ENCODE assay signal across 8 cellular contexts in the genomic region with DNA sequence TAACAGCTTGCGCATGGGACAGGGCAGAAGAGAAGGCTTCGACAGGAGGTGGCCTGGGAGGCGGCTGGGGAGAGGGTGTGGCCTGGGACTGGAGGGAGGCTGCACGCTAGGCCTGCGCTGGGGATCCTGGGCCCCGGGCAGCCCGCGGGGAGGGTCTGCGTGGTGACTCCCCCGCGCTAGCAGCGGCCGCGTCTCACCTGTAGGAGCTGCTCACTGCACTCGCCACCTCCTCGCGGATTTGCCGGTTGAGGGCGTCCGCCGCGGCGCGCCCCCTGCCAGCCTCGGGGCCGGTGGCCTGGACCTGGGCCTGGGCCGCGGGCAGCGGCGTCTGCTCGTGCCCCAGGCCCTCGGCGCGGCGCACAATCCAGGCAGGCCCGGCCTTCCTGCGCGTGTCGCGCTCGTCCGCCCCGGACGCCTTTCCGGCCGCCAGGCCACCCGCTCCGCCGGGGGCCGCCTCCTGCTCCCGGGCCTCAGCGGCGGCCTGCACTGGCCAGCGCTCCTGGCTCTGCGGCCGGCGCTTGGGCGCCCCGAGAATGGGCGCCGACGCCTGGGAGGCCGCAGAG. TPM values are rescaled to one million over a fixed set of nuclear protein-coding genes. Genes with fewer than 3 reads are reported as not detected.
DNase-seq lines count a peak whose midpoint lies in the region; ATAC-seq, FAIRE-seq and TF ChIP-seq lines count a peak whose summit lies in the region.

No MANE protein-coding gene starts in this region.

- peaks cover 44 to 61% of the 10 kb centered on the region in 2 donors for H3K27me3 Mint-ChIP-seq in CD4-positive, alpha-beta memory T cell
- peaks cover 29% of the 10 kb centered on the region for H3K27me3 Mint-ChIP-seq in HFFc6 (ENCODE audit: insufficient read depth)
- H3K27me3 Mint-ChIP-seq in activated B cell treated with CpG ODN at 0.5 μM for 24 hours = peaks cover 50% of the 10 kb centered on the region
- H3K27me3 Mint-ChIP-seq in neural progenitor cell (ENCODE audit: insufficient read depth, low read depth) = peaks cover 14% of the 10 kb centered on the region

- peak in 1 of 5 donors; percentile 1 for DNase-seq in CD4-positive, alpha-beta memory T cell
- DNase-seq in HFFc6 (no peak), activated B cell treated with CpG ODN at 0.5 μM for 24 hours (peak; percentile 35), fibroblast of villous mesenchyme (ENCODE audit: low read depth) (no peak), neural progenitor cell (ENCODE audit: low spot score) (peak; percentile 64), urothelium cell line (ENCODE audit: low spot score) (no peak), NAMALWA (ENCODE audit: low spot score) (no peak)

- no peak overlapping the region for H3K4me3 ChIP-seq in CD4-positive, alpha-beta memory T cell (ENCODE audit: low read length in 2 of 2)
- H3K4me3 ChIP-seq in fibroblast of villous mesenchyme (ENCODE audit: low read depth, low read length) = peak overlapping the region; percentile 41
- H3K4me3 ChIP-seq in neural progenitor cell = peak overlapping the region; percentile 76

- H3K36me3 ChIP-seq in CD4-positive, alpha-beta memory T cell (ENCODE audit: insufficient read depth, low read length) = no peaks in the 10 kb centered on the region
- no peaks in the 10 kb centered on the region for H3K36me3 ChIP-seq in neural progenitor cell

- peaks cover 0 to 3% (median 0%) of the 10 kb centered on the region in 8 donors for H3K9me3 Mint-ChIP-seq in CD4-positive, alpha-beta memory T cell
- no peaks in the 10 kb centered on the region for H3K9me3 Mint-ChIP-seq in HFFc6
- no peaks in the 10 kb centered on the region for H3K9me3 Mint-ChIP-seq in activated B cell treated with CpG ODN at 0.5 μM for 24 hours
- no peaks in the 10 kb centered on the region for H3K9me3 Mint-ChIP-seq in neural progenitor cell

- ATAC-seq in activated B cell treated with CpG ODN at 0.5 μM for 24 hours (ENCODE audit: low read depth) = peak; percentile 49
- no peak for ATAC-seq in GM21528 (IDR thresholded peaks at IDR 0.05; ENCODE audit: low FRiP score, unreplicated experiment)

- no peaks in the 10 kb centered on the region for H3K79me2 ChIP-seq in neural progenitor cell (ENCODE audit: low read depth)

- H4K20me1 ChIP-seq in neural progenitor cell (ENCODE audit: low read depth) = peaks cover 21% of the 10 kb centered on the region

- H3K27ac ChIP-seq in CD4-positive, alpha-beta memory T cell (ENCODE audit: low read depth, low read length) = no peak overlapping the region
- H3K27ac ChIP-seq in neural progenitor cell = no peak overlapping the region

- no peak for FAIRE-seq in urothelium cell line (lab: Jason Lieb, UNC)

- intact Hi-C loops in CD4-positive, alpha-beta memory T cell (cut with micrococcal nuclease) = no loop called here
- intact Hi-C loops in activated B cell treated with CpG ODN at 0.5 μM for 24 hours (cut with micrococcal nuclease) = loop anchor here (5.0 kb wide), 1 partner anchor 120 kb away; no protein-coding TSS in a partner anchor

- H2AFZ ChIP-seq in neural progenitor cell (replicated peaks) = peak overlapping the region; percentile 95

- H3K4me1 Mint-ChIP-seq in CD4-positive, alpha-beta memory T cell = peaks cover 7 to 23% (median 13%) of the 10 kb centered on the region in 4 donors
- H3K4me1 Mint-ChIP-seq in HFFc6 (ENCODE audit: low read depth) (peaks cover 16% of the 10 kb centered on the region), activated B cell treated with CpG ODN at 0.5 μM for 24 hours (peaks cover 15% of the 10 kb centered on the region), neural progenitor cell (peaks cover 46% of the 10 kb centered on the region)

- H3K4me3 Mint-ChIP-seq in CD4-positive, alpha-beta memory T cell = peak overlapping the region; percentile 57 to 82 (median 77)
- H3K4me3 Mint-ChIP-seq in HFFc6 (peak overlapping the region; percentile 70), activated B cell treated with CpG ODN at 0.5 μM for 24 hours (peak overlapping the region; percentile 78), neural progenitor cell (peak overlapping the region; percentile 95)

- no peak overlapping the region for H3K9ac ChIP-seq in neural progenitor cell

- H3K36me3 Mint-ChIP-seq in CD4-positive, alpha-beta memory T cell = no peaks in the 10 kb centered on the region
- H3K36me3 Mint-ChIP-seq in HFFc6 (ENCODE audit: low read depth) (no peaks in the 10 kb centered on the region), activated B cell treated with CpG ODN at 0.5 μM for 24 hours (ENCODE audit: low read depth) (no peaks in the 10 kb centered on the region), neural progenitor cell (peaks cover 9% of the 10 kb centered on the region)

- no peaks in the 10 kb centered on the region for H3K9me3 ChIP-seq in CD4-positive, alpha-beta memory T cell (ENCODE audit: control insufficient read depth in 1 of 2, low read length in 2 of 2)
- no peaks in the 10 kb centered on the region for H3K9me3 ChIP-seq in neural progenitor cell (ENCODE audit: low read depth)

- H3K4me1 ChIP-seq in CD4-positive, alpha-beta memory T cell (ENCODE audit: insufficient read depth, low read length) = peaks cover 14% of the 10 kb centered on the region
- H3K4me1 ChIP-seq in neural progenitor cell = peaks cover 23% of the 10 kb centered on the region

- peaks cover 33% of the 10 kb centered on the region for H3K27me3 ChIP-seq in CD4-positive, alpha-beta memory T cell (ENCODE audit: insufficient read depth, low read length)
- H3K27me3 ChIP-seq in neural progenitor cell = peaks cover 83% of the 10 kb centered on the region

- H3F3A ChIP-seq in neural progenitor cell (ENCODE audit: low read depth) = peaks cover 47% of the 10 kb centered on the region

- H3K4me2 ChIP-seq in neural progenitor cell = peak overlapping the region; percentile 99

- H3K27ac Mint-ChIP-seq in CD4-positive, alpha-beta memory T cell = no peak overlapping the region
- H3K27ac Mint-ChIP-seq in HFFc6 = no peak overlapping the region
- no peak overlapping the region for H3K27ac Mint-ChIP-seq in activated B cell treated with CpG ODN at 0.5 μM for 24 hours
- peak overlapping the region; percentile 85 for H3K27ac Mint-ChIP-seq in neural progenitor cell

- POLR2A ChIA-PET in CD4-positive, alpha-beta memory T cell (lab: Charles Lee; ENCODE audit: partially characterized antibody) = no interaction called here
- POLR2A ChIA-PET in activated B cell treated with CpG ODN at 0.5 μM for 24 hours (lab: Charles Lee) = interaction anchor here (1.7 kb wide), 1 partner anchor 11 kb away, joined by 4 read pairs; no protein-coding TSS in a partner anchor

- CTCF ChIA-PET in CD4-positive, alpha-beta memory T cell (lab: Charles Lee; ENCODE audit: partially characterized antibody) = no interaction called here
- CTCF ChIA-PET in activated B cell treated with CpG ODN at 0.5 μM for 24 hours (lab: Charles Lee) = interaction anchor here (0.6 kb wide), 1 partner anchor 10 kb away, joined by 3 read pairs; no protein-coding TSS in a partner anchor

- TF ChIP-seq CTCF in HFFc6 (IDR thresholded peaks at IDR 0.05) (no peak), activated B cell treated with CpG ODN at 0.5 μM for 24 hours (IDR thresholded peaks at IDR 0.05) (no peak), fibroblast of villous mesenchyme (IDR thresholded peaks at IDR 0.05; ENCODE audit: insufficient read depth, low read depth, low read length) (no peak), neural progenitor cell (IDR thresholded peaks at IDR 0.05) (no peak)

RNA-seq across cellular contexts. Expression of a gene that starts 1.5 kb away (rescaled TPM):
- total RNA-seq in CD4-positive, alpha-beta memory T cell = not detected
- polyA plus RNA-seq in CD4-positive, alpha-beta memory T cell = not detected
- total RNA-seq in HFFc6 (2021; fragmentation: NEBNext Ultra II Directional; extraction: Animal tissue kit (Norgen Biotek cat#: 25700)) = 1 to 10 TPM in 3 of 6 experiments, under 1 TPM in 3; 0.53 to 4.3 (median 0.96) TPM
- 0.40 and 0.44 TPM in 2 replicates for total RNA-seq in activated B cell treated with CpG ODN at 0.5 μM for 24 hours
- total RNA-seq in fibroblast of villous mesenchyme = 2.9 and 3.0 TPM in 2 replicates
- 9.7 and 9.9 TPM in 2 replicates for total RNA-seq in neural progenitor cell (ENCODE audit: low replicate concordance)

RNA-seq across cellular contexts. Expression of a gene that starts 50.3 kb away (rescaled TPM):
- not detected for total RNA-seq in CD4-positive, alpha-beta memory T cell
- not detected for polyA plus RNA-seq in CD4-positive, alpha-beta memory T cell
- not detected for total RNA-seq in HFFc6 (2021; fragmentation: NEBNext Ultra II Directional; extraction: Animal tissue kit (Norgen Biotek cat#: 25700))
- total RNA-seq in activated B cell treated with CpG ODN at 0.5 μM for 24 hours = 0.22 TPM in 1 of 2 replicates, not detected in the other
- not detected in 2 replicates for total RNA-seq in fibroblast of villous mesenchyme
- 0.09 TPM in 1 of 2 replicates, not detected in the other for total RNA-seq in neural progenitor cell (ENCODE audit: low replicate concordance)

Comparison
In these comparisons a context has a peak if more than half of its experiments do, and no peak if none do; other contexts are left out.
1. DNase-seq: peak in activated B cell treated with CpG ODN at 0.5 μM for 24 hours (single experiment) and neural progenitor cell (single experiment); none in HFFc6 (single experiment), fibroblast of villous mesenchyme (single experiment), urothelium cell line (single experiment) and NAMALWA (single experiment).
2. H3K4me3 ChIP-seq: peak in fibroblast of villous mesenchyme (single experiment) and neural progenitor cell (single experiment); none in CD4-positive, alpha-beta memory T cell (0 of 2).
3. Peak in every context shown above with its lines, with median percentiles within 50 percentile points of each other: H3K4me3 Mint-ChIP-seq.